In genomic region chr12:1804545-1805332, GRCh38 we compare ENCODE assay signal across 8 cellular contexts. TPM values are rescaled to one million over a fixed set of nuclear protein-coding genes. Genes with fewer than 3 reads are reported as not detected.
DNase-seq lines count a peak whose midpoint lies in the region; ATAC-seq and TF ChIP-seq lines count a peak whose summit lies in the region.

No MANE protein-coding gene starts in this region.

- TF ChIP-seq CTCF in CD8-positive, alpha-beta T cell (IDR thresholded peaks at IDR 0.05), result no peak
- no peak for TF ChIP-seq CTCF in endodermal cell (conservative IDR thresholded peaks at IDR 0.05)

- H3K4me3 Mint-ChIP-seq in CD8-positive, alpha-beta T cell, result no peak overlapping the region
- H3K4me3 Mint-ChIP-seq in endodermal cell, result no peak overlapping the region

- ATAC-seq in CD8-positive, alpha-beta T cell, result peak; percentile 97
- peak; percentile 74 for ATAC-seq in GM19467 (IDR thresholded peaks at IDR 0.05; ENCODE audit: unreplicated experiment)

- no peak overlapping the region for H3K9ac ChIP-seq in endodermal cell (ENCODE audit: extremely low read depth, low read length, poor library complexity, severe bottlenecking)

- H3K9me3 ChIP-seq in CD8-positive, alpha-beta T cell (ENCODE audit: low read length), result no peaks in the 10 kb centered on the region
- H3K9me3 ChIP-seq in endodermal cell (ENCODE audit: control insufficient read depth, low read length), result no peaks in the 10 kb centered on the region

- POLR2A ChIA-PET in CD8-positive, alpha-beta T cell (lab: Charles Lee), result no interaction called here

- no peaks in the 10 kb centered on the region for H3K36me3 ChIP-seq in CD8-positive, alpha-beta T cell (ENCODE audit: insufficient read depth, low read length)
- H3K36me3 ChIP-seq in endodermal cell (ENCODE audit: control insufficient read depth, insufficient read depth, low read length), result no peaks in the 10 kb centered on the region

- no peak overlapping the region for H3K4me3 ChIP-seq in CD8-positive, alpha-beta T cell (ENCODE audit: low read depth, low read length)
- H3K4me3 ChIP-seq in endodermal cell (ENCODE audit: low read length), result no peak overlapping the region

- WGBS in endodermal cell (ENCODE audit: insufficient coverage in 1 of 2, insufficient read length in 1 of 2), 2 experiments, result 59% methylated on average over 20 to 25 of the region's 25 CpGs

- no peaks in the 10 kb centered on the region for H3K27me3 ChIP-seq in CD8-positive, alpha-beta T cell (ENCODE audit: insufficient read depth, low read length)
- H3K27me3 ChIP-seq in endodermal cell (ENCODE audit: control insufficient read depth, insufficient read depth, low read length, poor library complexity, severe bottlenecking), result no peaks in the 10 kb centered on the region

- DNase-seq in CD8-positive, alpha-beta T cell, result peak; percentile 69 to 88 (median 86)
- DNase-seq in HS-5 (ENCODE audit: low read depth) (peak; percentile 54), NOMO-1 treated with DMSO at 0.1 percent for 48 hours (lab: John Stamatoyannopoulos, UW; ENCODE audit: unreplicated experiment) (peak; percentile 68), endodermal cell (peak; percentile 98), mucosa of gallbladder (ENCODE audit: low spot score) (peak; percentile 91)
- DNase-seq in activated CD8-positive, alpha-beta memory T cell treated with anti-CD3 and anti-CD28 coated beads for 48 hours (ENCODE audit: low read depth in 2 of 3, low spot score in 2 of 3), result peak; percentile 52 to 61 (median 56)
- peak; percentile 90 for DNase-seq in stimulated activated CD8-positive, alpha-beta memory T cell treated with anti-CD3 and anti-CD28 coated beads, Interleukin-4, amount 100 ng/mL, for 48 hours

- peaks cover 10% of the 10 kb centered on the region for H3K4me1 Mint-ChIP-seq in CD8-positive, alpha-beta T cell (ENCODE audit: low read depth)
- peaks cover 5% of the 10 kb centered on the region for H3K4me1 Mint-ChIP-seq in endodermal cell

- H3K27ac Mint-ChIP-seq in CD8-positive, alpha-beta T cell, result peak overlapping the region; percentile 73
- H3K27ac Mint-ChIP-seq in endodermal cell, result no peak overlapping the region

- no peaks in the 10 kb centered on the region for H3K36me3 Mint-ChIP-seq in CD8-positive, alpha-beta T cell
- H3K36me3 Mint-ChIP-seq in endodermal cell (ENCODE audit: low read depth), result no peaks in the 10 kb centered on the region

- CTCF ChIA-PET in CD8-positive, alpha-beta T cell (lab: Charles Lee), result interaction anchor here (8.2 kb wide), 1 partner anchor 136 kb away, joined by 71 read pairs; no protein-coding TSS in a partner anchor

- no peaks in the 10 kb centered on the region for H3K27me3 Mint-ChIP-seq in CD8-positive, alpha-beta T cell (ENCODE audit: low read depth)
- no peaks in the 10 kb centered on the region for H3K27me3 Mint-ChIP-seq in endodermal cell (ENCODE audit: insufficient read depth)

- H3K27ac ChIP-seq in CD8-positive, alpha-beta T cell (ENCODE audit: low read depth, low read length), result no peak overlapping the region
- no peak overlapping the region for H3K27ac ChIP-seq in endodermal cell (ENCODE audit: low read depth, low read length)

- intact Hi-C loops in CD8-positive, alpha-beta T cell (cut with DNase I, micrococcal nuclease), result loop anchor here (1.0 to 10.0 kb wide), 7 partner anchors 8 to 1410 kb away; partner anchors contain the start of genes DCP1B (in 1 of the 2), FBXL14 (in 1 of the 2), FKBP4 (in 1 of the 2) and FOXM1 (in 1 of the 2)

- no peaks in the 10 kb centered on the region for H3K9me3 Mint-ChIP-seq in CD8-positive, alpha-beta T cell
- no peaks in the 10 kb centered on the region for H3K9me3 Mint-ChIP-seq in endodermal cell

- peaks cover 6% of the 10 kb centered on the region for H3K4me1 ChIP-seq in CD8-positive, alpha-beta T cell (ENCODE audit: insufficient read depth, low read length)
- no peaks in the 10 kb centered on the region for H3K4me1 ChIP-seq in endodermal cell (ENCODE audit: control insufficient read depth, insufficient read depth, low read length)

RNA-seq across cellular contexts. Expression of gene LRTM2, which starts 15.6 kb away (rescaled TPM):
- total RNA-seq in CD8-positive, alpha-beta T cell, result not detected
- total RNA-seq in endodermal cell (under 1 TPM; 0.40 TPM), mucosa of gallbladder (not detected)
- polyA plus RNA-seq in endodermal cell (2013, experiment 1 of 2), result 0.25 TPM
- polyA plus RNA-seq in endodermal cell (2013, experiment 2 of 2), result not detected
